8 cellular contexts compared by ENCODE assay signal in the genomic region with DNA sequence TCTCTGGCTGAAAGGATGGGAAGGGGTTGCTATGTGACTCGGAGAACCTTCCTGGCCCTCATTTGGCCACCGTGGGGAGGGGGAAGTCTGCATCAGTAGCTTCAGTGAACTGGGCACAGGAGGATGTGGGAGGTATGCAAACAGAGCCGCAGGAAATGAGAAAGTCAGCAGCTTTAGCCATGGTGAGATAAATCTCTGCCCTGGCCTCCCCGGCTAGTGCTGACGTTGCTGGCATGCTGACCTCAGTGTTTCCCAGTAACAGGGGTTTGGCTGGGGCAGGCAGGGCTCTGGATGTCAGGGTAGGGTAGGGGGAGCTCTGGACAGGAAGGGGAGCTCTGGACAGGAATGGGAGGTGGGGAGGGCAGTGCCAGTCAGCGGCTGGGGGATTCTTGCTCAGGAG. TPM values are rescaled to one million over a fixed set of nuclear protein-coding genes. Genes with fewer than 3 reads are reported as not detected.
DNase-seq lines count a peak whose midpoint lies in the region; ATAC-seq, FAIRE-seq and TF ChIP-seq lines count a peak whose summit lies in the region.

No MANE protein-coding gene starts in this region.

- H3K27me3 Mint-ChIP-seq in activated CD8-positive, alpha-beta T cell treated with anti-CD3 and anti-CD28 coated beads for 36 hours, result no peaks in the 10 kb centered on the region
- peaks cover 3% of the 10 kb centered on the region for H3K27me3 Mint-ChIP-seq in type B pancreatic cell

- CTCF ChIA-PET in activated CD8-positive, alpha-beta T cell treated with anti-CD3 and anti-CD28 coated beads for 36 hours (lab: Charles Lee), result interaction anchor here (0.6 to 13.3 kb wide), 46 partner anchors 9 to 349 kb away, joined by 3 to 290 read pairs (median 6); a partner anchor contains a TSS

- no peak for TF ChIP-seq POLR2A in erythroblast (IDR thresholded peaks at IDR 0.05; ENCODE audit: low read length)

- intact Hi-C loops in activated CD8-positive, alpha-beta T cell treated with anti-CD3 and anti-CD28 coated beads for 36 hours (cut with micrococcal nuclease), result loop anchor here (1.0 to 5.0 kb wide), 2 partner anchors 66 to 176 kb away; no protein-coding TSS in a partner anchor

- no peak overlapping the region for H3K4me3 ChIP-seq in kidney epithelial cell (ENCODE audit: low read depth, low read length)

- POLR2A ChIA-PET in activated CD8-positive, alpha-beta T cell treated with anti-CD3 and anti-CD28 coated beads for 36 hours (lab: Charles Lee), result interaction anchor here (0.8 to 1.1 kb wide), 3 partner anchors 61 to 201 kb away, joined by 3 to 4 read pairs (median 3); a partner anchor contains a TSS

- no peak for FAIRE-seq in frontal cortex (lab: Jason Lieb, UNC)

- H3K27ac Mint-ChIP-seq in activated CD8-positive, alpha-beta T cell treated with anti-CD3 and anti-CD28 coated beads for 36 hours, result peak overlapping the region; percentile 29
- peak overlapping the region; percentile 88 for H3K27ac Mint-ChIP-seq in type B pancreatic cell

- H3K27me3 ChIP-seq in kidney epithelial cell (ENCODE audit: control insufficient read depth, insufficient read depth, low read length), result no peaks in the 10 kb centered on the region

- ATAC-seq in GM21381 (IDR thresholded peaks at IDR 0.05; ENCODE audit: unreplicated experiment), result peak; percentile 48
- peak; percentile 14 for ATAC-seq in activated CD8-positive, alpha-beta T cell treated with anti-CD3 and anti-CD28 coated beads for 36 hours

- TF ChIP-seq CTCF in activated CD8-positive, alpha-beta T cell treated with anti-CD3 and anti-CD28 coated beads for 36 hours (IDR thresholded peaks at IDR 0.05), result no peak
- no peak for TF ChIP-seq CTCF in kidney epithelial cell (IDR thresholded peaks at IDR 0.05; ENCODE audit: insufficient read depth, low read length, poor library complexity, severe bottlenecking)
- TF ChIP-seq CTCF in type B pancreatic cell (conservative IDR thresholded peaks at IDR 0.05), result no peak

- H3K9me3 Mint-ChIP-seq in activated CD8-positive, alpha-beta T cell treated with anti-CD3 and anti-CD28 coated beads for 36 hours, result no peaks in the 10 kb centered on the region
- no peaks in the 10 kb centered on the region for H3K9me3 Mint-ChIP-seq in type B pancreatic cell

- no peaks in the 10 kb centered on the region for H3K36me3 ChIP-seq in kidney epithelial cell (ENCODE audit: control insufficient read depth, insufficient read depth, low read length)

- H3K36me3 Mint-ChIP-seq in activated CD8-positive, alpha-beta T cell treated with anti-CD3 and anti-CD28 coated beads for 36 hours (ENCODE audit: low read depth), result no peaks in the 10 kb centered on the region
- H3K36me3 Mint-ChIP-seq in type B pancreatic cell, result no peaks in the 10 kb centered on the region

- peak; percentile 43 for DNase-seq in AG08396 (ENCODE audit: low spot score)
- peak; percentile 18 for DNase-seq in activated CD8-positive, alpha-beta T cell treated with anti-CD3 and anti-CD28 coated beads for 36 hours
- peak; percentile 55 for DNase-seq in kidney epithelial cell (ENCODE audit: low read depth)
- no peak for DNase-seq in type B pancreatic cell (ENCODE audit: extremely low spot score, unreplicated experiment)
- no peak for DNase-seq in frontal cortex (ENCODE audit: low spot score in 2 of 2)
- no peak for DNase-seq in NOMO-1 (lab: John Stamatoyannopoulos, UW; ENCODE audit: unreplicated experiment in 2 of 2)
- no peak for DNase-seq in erythroblast (lab: John Stamatoyannopoulos, UW)

- H3K4me3 Mint-ChIP-seq in activated CD8-positive, alpha-beta T cell treated with anti-CD3 and anti-CD28 coated beads for 36 hours, result no peak overlapping the region
- peak overlapping the region; percentile 53 for H3K4me3 Mint-ChIP-seq in type B pancreatic cell

- peaks cover 43% of the 10 kb centered on the region for H3K4me1 Mint-ChIP-seq in activated CD8-positive, alpha-beta T cell treated with anti-CD3 and anti-CD28 coated beads for 36 hours (ENCODE audit: low read depth)
- H3K4me1 Mint-ChIP-seq in type B pancreatic cell (ENCODE audit: unreplicated experiment), result peaks cover 24% of the 10 kb centered on the region

RNA-seq across cellular contexts. Expression of a gene that starts 2.3 kb away (rescaled TPM):
- total RNA-seq in activated CD8-positive, alpha-beta T cell treated with anti-CD3 and anti-CD28 coated beads for 36 hours, result under 1 TPM; 0.27 to 0.34 TPM
- total RNA-seq in kidney epithelial cell, result not detected in 2 replicates
- not detected in 2 replicates for total RNA-seq in type B pancreatic cell (ENCODE audit: low replicate concordance)
- not detected for total RNA-seq in frontal cortex

RNA-seq across cellular contexts. Expression of a gene that starts 16.6 kb away (rescaled TPM):
- not detected for total RNA-seq in activated CD8-positive, alpha-beta T cell treated with anti-CD3 and anti-CD28 coated beads for 36 hours
- total RNA-seq in kidney epithelial cell (not detected in 2 replicates), type B pancreatic cell (ENCODE audit: low replicate concordance) (0.19 and 0.40 TPM in 2 replicates), frontal cortex (not detected)

RNA-seq across cellular contexts. Expression of a gene that starts 26.1 kb away (rescaled TPM):
- 10 to 100 TPM; 49.2 to 51.1 TPM for total RNA-seq in activated CD8-positive, alpha-beta T cell treated with anti-CD3 and anti-CD28 coated beads for 36 hours
- total RNA-seq in kidney epithelial cell (27.5 and 33.3 TPM in 2 replicates), type B pancreatic cell (ENCODE audit: low replicate concordance) (53.0 and 67.2 TPM in 2 replicates), frontal cortex (22.0 TPM)

RNA-seq across cellular contexts. Expression of a gene that starts 26.5 kb away (rescaled TPM):
- 100 to 1,000 TPM; 132 to 139 TPM for total RNA-seq in activated CD8-positive, alpha-beta T cell treated with anti-CD3 and anti-CD28 coated beads for 36 hours
- total RNA-seq in kidney epithelial cell (72.6 and 83.4 TPM in 2 replicates), type B pancreatic cell (ENCODE audit: low replicate concordance) (214 and 342 TPM in 2 replicates), frontal cortex (73.0 TPM)

Comparison
In these comparisons a context has a peak if more than half of its experiments do, and no peak if none do; other contexts are left out.
1. DNase-seq: peak in AG08396 (single experiment), activated CD8-positive, alpha-beta T cell treated with anti-CD3 and anti-CD28 coated beads for 36 hours (single experiment) and kidney epithelial cell (single experiment); none in type B pancreatic cell (single experiment), frontal cortex (0 of 2), NOMO-1 (0 of 2) and erythroblast (0 of 2).